In the genomic region with DNA sequence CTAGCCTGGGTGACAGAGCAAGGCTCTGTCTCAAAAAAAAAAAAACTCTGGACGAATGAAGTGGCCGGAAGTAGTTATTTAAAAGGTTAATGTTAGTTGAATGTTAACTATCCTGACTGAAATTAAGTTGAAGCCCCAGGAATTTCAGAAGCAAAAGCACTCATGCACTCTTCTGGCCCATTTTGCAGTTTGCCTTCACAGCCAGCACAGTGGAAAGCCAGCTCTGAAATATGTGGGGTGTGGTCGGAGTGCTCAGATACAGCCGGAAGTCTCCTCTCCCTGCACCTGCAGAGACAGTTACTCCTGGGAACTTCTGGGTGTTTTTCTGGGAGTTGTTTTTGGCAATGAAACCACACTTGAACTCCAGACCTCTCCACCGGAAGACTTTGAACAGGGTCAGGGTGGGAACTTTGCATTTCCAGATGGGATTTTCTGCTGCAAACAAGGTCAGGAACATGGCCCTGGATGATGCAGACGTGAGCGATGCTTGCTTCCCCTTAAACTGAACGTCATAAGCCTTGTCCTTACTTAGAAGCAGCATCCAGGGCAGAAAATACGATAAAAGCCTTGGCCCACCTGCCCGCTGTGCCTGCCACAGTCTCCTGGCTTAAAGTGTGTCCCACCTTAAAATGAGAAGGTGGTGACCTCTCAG, we compare ENCODE assay signal across 23 cellular contexts. TPM values are rescaled to one million over a fixed set of nuclear protein-coding genes. Genes with fewer than 3 reads are reported as not detected.
DNase-seq lines count a peak whose midpoint lies in the region; ATAC-seq and TF ChIP-seq lines count a peak whose summit lies in the region.
"Had no signal": no experiment of that assay in that cellular context is flagged by ENCODE, and none has a peak within 500 bp of the region (broad histone marks: within the 10 kb centered on the region; RNA-seq: fewer than 3 reads in every experiment).

No MANE protein-coding gene starts in this region.

- H3K27ac Mint-ChIP-seq in MCF 10A (ENCODE audit: low read depth, unreplicated experiment) (no peak overlapping the region), chondrocyte (ENCODE audit: unreplicated experiment) (no peak overlapping the region), osteocyte (ENCODE audit: unreplicated experiment) (no peak overlapping the region)
- H3K27ac Mint-ChIP-seq: CD4-positive, alpha-beta T cell; natural killer cell treated with Interleukin-12 subunit alpha and Interleukin-12 subunit beta and Interleukin-15 and Interleukin-18, amount 100 ng/mL, for 72 hours had no signal

- no peak overlapping the region for H3K9ac ChIP-seq in mammary epithelial cell (ENCODE audit: insufficient read depth, low read length)
- H3K9ac ChIP-seq: GM23248 had no signal

- no peak for TF ChIP-seq POLR2A in transverse colon (IDR thresholded peaks at IDR 0.05)

- H3K9me3 Mint-ChIP-seq in MCF 10A (ENCODE audit: unreplicated experiment) (no peaks in the 10 kb centered on the region), chondrocyte (ENCODE audit: low read depth) (no peaks in the 10 kb centered on the region), osteocyte (ENCODE audit: unreplicated experiment) (no peaks in the 10 kb centered on the region)
- H3K9me3 Mint-ChIP-seq: CD4-positive, alpha-beta T cell; natural killer cell treated with Interleukin-12 subunit alpha and Interleukin-12 subunit beta and Interleukin-15 and Interleukin-18, amount 100 ng/mL, for 72 hours had no signal

- no peaks in the 10 kb centered on the region for H3K4me1 ChIP-seq in mammary epithelial cell (ENCODE audit: insufficient read depth, low read length)
- H3K4me1 ChIP-seq in transverse colon: peaks cover 9 to 25% (median 17%) of the 10 kb centered on the region in 4 donors
- H3K4me1 ChIP-seq: sigmoid colon had no signal

- H3K27me3 Mint-ChIP-seq in MCF 10A (ENCODE audit: insufficient read depth, unreplicated experiment) (no peaks in the 10 kb centered on the region), chondrocyte (ENCODE audit: low read depth) (peaks cover 2% of the 10 kb centered on the region), osteocyte (ENCODE audit: unreplicated experiment) (peaks cover 15% of the 10 kb centered on the region)
- H3K27me3 Mint-ChIP-seq: natural killer cell treated with Interleukin-12 subunit alpha and Interleukin-12 subunit beta and Interleukin-15 and Interleukin-18, amount 100 ng/mL, for 72 hours had no signal

- H3K36me3 Mint-ChIP-seq in MCF 10A (ENCODE audit: insufficient read depth, unreplicated experiment) (peaks cover under 1% of the 10 kb centered on the region), chondrocyte (ENCODE audit: low read depth) (no peaks in the 10 kb centered on the region), osteocyte (ENCODE audit: unreplicated experiment) (no peaks in the 10 kb centered on the region)
- H3K36me3 Mint-ChIP-seq: natural killer cell treated with Interleukin-12 subunit alpha and Interleukin-12 subunit beta and Interleukin-15 and Interleukin-18, amount 100 ng/mL, for 72 hours had no signal

- no peaks in the 10 kb centered on the region for H3K27me3 ChIP-seq in mammary epithelial cell (ENCODE audit: insufficient read depth, low read length)
- no peaks in the 10 kb centered on the region for H3K27me3 ChIP-seq in transverse colon
- H3K27me3 ChIP-seq: hepatocyte, MG63, sigmoid colon had no signal

- no peaks in the 10 kb centered on the region for H4K20me1 ChIP-seq in mammary epithelial cell (ENCODE audit: insufficient read depth, low read length)

- H3K27ac ChIP-seq in mammary epithelial cell (ENCODE audit: insufficient read depth, low read depth, low read length) (no peak overlapping the region), transverse colon (peak overlapping the region; percentile 80 to 87 (median 82))
- H3K27ac ChIP-seq: 22Rv1, GM23248, hepatocyte, sigmoid colon, thoracic aorta had no signal

- no peak overlapping the region for H2AFZ ChIP-seq in mammary epithelial cell (ENCODE audit: low read depth, low read length)
- H2AFZ ChIP-seq: GM23248, hepatocyte had no signal

- H3K79me2 ChIP-seq in mammary epithelial cell (ENCODE audit: insufficient read depth, low read length): no peaks in the 10 kb centered on the region
- H3K79me2 ChIP-seq: hepatocyte had no signal

- H3K4me3 ChIP-seq in mammary epithelial cell (replicated peaks in 1 of 3; ENCODE audit: insufficient read depth in 1 of 3, low read depth in 2 of 3, low read length in 3 of 3) (no peak overlapping the region), transverse colon (no peak overlapping the region)
- H3K4me3 ChIP-seq: GM23248, hepatocyte, MG63, sigmoid colon, thoracic aorta had no signal

- dilution Hi-C loops in mammary epithelial cell (cut with HindIII; ENCODE audit: low sequenced_read_pairs): loop anchor here (5.0 kb wide), 2 partner anchors 48 to 107 kb away; partner anchors contain the start of gene PTPRCAP

- H3K36me3 ChIP-seq in mammary epithelial cell (ENCODE audit: insufficient read depth, low read length): no peaks in the 10 kb centered on the region
- no peaks in the 10 kb centered on the region for H3K36me3 ChIP-seq in transverse colon
- H3K36me3 ChIP-seq: MG63, sigmoid colon, thoracic aorta had no signal

- CTCF ChIA-PET in MCF 10A (lab: Yijun Ruan, JAX): interaction anchor here (0.7 kb wide), 1 partner anchor 54 kb away, joined by 4 read pairs; no protein-coding TSS in a partner anchor
- CTCF ChIA-PET in mammary epithelial cell (lab: Charles Lee; ENCODE audit: low non-redundant PET): no interaction called here

- ATAC-seq in esophagus mucosa (peak; percentile 35), GM18511 (IDR thresholded peaks at IDR 0.05; ENCODE audit: unreplicated experiment) (no peak)
- ATAC-seq: natural killer cell treated with Interleukin-12 subunit alpha and Interleukin-12 subunit beta and Interleukin-15 and Interleukin-18, amount 100 ng/mL, for 72 hours had no signal

- BruUV-seq in MCF 10A (replicated peaks; lab: Mats Ljungman, UMichigan) (no TSS peak), mammary epithelial cell (replicated peaks; lab: Mats Ljungman, UMichigan) (no TSS peak)

- POLR2A ChIA-PET in MCF 10A (lab: Yijun Ruan, JAX): interaction anchor here (0.6 to 1.7 kb wide), 4 partner anchors 8 to 310 kb away, joined by 3 to 7 read pairs (median 4); partner anchors contain the start of gene GSTP1

- TF ChIP-seq CTCF in MCF 10A (IDR thresholded peaks at IDR 0.05; ENCODE audit: unreplicated experiment) (no peak), mammary epithelial cell (conservative IDR thresholded peaks at IDR 0.05 in 1 of 2, IDR thresholded peaks at IDR 0.05 in 1 of 2; ENCODE audit: extremely low read depth in 1 of 2, insufficient read depth in 1 of 2, low read depth in 1 of 2, low read length in 2 of 2) (no peak), transverse colon (IDR thresholded peaks at IDR 0.05) (no peak), chondrocyte (IDR thresholded peaks at IDR 0.05) (no peak), osteocyte (IDR thresholded peaks at IDR 0.05) (no peak)

- WGBS in mammary epithelial cell (ENCODE audit: low coverage, missing lambda C conversion rate): 75% methylated on average over 10 of the region's 10 CpGs
- WGBS in transverse colon (ENCODE audit: low coverage in 1 of 2), 2 donors: 40 to 44% methylated on average over 1 to 10 of the region's 10 CpGs

- DNase-seq in MCF 10A (ENCODE audit: unreplicated experiment) (peak; percentile 15), mammary epithelial cell (no peak), medulla oblongata (ENCODE audit: extremely low spot score) (peak; percentile 2), transverse colon (peak; percentile 64), chondrocyte (ENCODE audit: low spot score) (no peak), osteocyte (ENCODE audit: extremely low spot score, unreplicated experiment) (no peak)
- DNase-seq: activated CD4-positive, CD25-positive, alpha-beta regulatory T cell; amniotic stem cell; CD4-positive, alpha-beta T cell; GM23248; MG63; NCI-H2029 treated with DMSO at 0.1 percent for 48 hours; sigmoid colon; stimulated activated CD4-positive, alpha-beta T cell treated with anti-CD3 and anti-CD28 coated beads, Interleukin-4, amount 100 ng/mL, for 4 hours; T-helper 1 cell had no signal

- in situ Hi-C loops in mammary epithelial cell (cut with MboI; ENCODE audit: low sequenced_read_pairs in 2 of 2) (no loop called here), transverse colon (cut with MboI; ENCODE audit: low pct_ligation_motif_present in 1 of 4, low pct_unique_long_range_greater_than_20kb in 1 of 4, low sequenced_read_pairs in 3 of 4) (no loop called here)

- intact Hi-C loops in MCF 10A (cut with micrococcal nuclease) (no loop called here), mammary epithelial cell (cut with micrococcal nuclease) (no loop called here), transverse colon (cut with DNase I; ENCODE audit: low total_unique reads) (no loop called here)

- no peak overlapping the region for H3K4me3 Mint-ChIP-seq in MCF 10A (ENCODE audit: unreplicated experiment)
- H3K4me3 Mint-ChIP-seq in chondrocyte (ENCODE audit: unreplicated experiment): no peak overlapping the region
- H3K4me3 Mint-ChIP-seq in osteocyte (ENCODE audit: unreplicated experiment): no peak overlapping the region
- H3K4me3 Mint-ChIP-seq: CD4-positive, alpha-beta T cell; natural killer cell treated with Interleukin-12 subunit alpha and Interleukin-12 subunit beta and Interleukin-15 and Interleukin-18, amount 100 ng/mL, for 72 hours had no signal

- H3K4me1 Mint-ChIP-seq in MCF 10A (ENCODE audit: insufficient read depth, unreplicated experiment) (no peaks in the 10 kb centered on the region), chondrocyte (ENCODE audit: low read depth) (peaks cover 5% of the 10 kb centered on the region), osteocyte (ENCODE audit: unreplicated experiment) (peaks cover 5% of the 10 kb centered on the region)

- TF ChIP-seq EP300 in transverse colon (IDR thresholded peaks at IDR 0.05; ENCODE audit: low read depth): no peak

- H3K9me3 ChIP-seq in mammary epithelial cell (replicated peaks; ENCODE audit: insufficient read depth, low read length) (no peaks in the 10 kb centered on the region), transverse colon (no peaks in the 10 kb centered on the region)
- H3K9me3 ChIP-seq: MG63, sigmoid colon, thoracic aorta had no signal

- no peak overlapping the region for H3K4me2 ChIP-seq in mammary epithelial cell (ENCODE audit: insufficient read depth, low read depth, low read length)
- H3K4me2 ChIP-seq: hepatocyte had no signal

RNA-seq across cellular contexts. Expression of gene CABP2, which starts 21.5 kb away (rescaled TPM):
- total RNA-seq in MCF 10A (2022): not detected in 2 replicates
- total RNA-seq in mammary epithelial cell: not detected
- polyA plus RNA-seq in mammary epithelial cell: not detected
- not detected for polyA minus RNA-seq in mammary epithelial cell
- not detected for total RNA-seq in esophagus mucosa
- not detected for total RNA-seq in transverse colon
- total RNA-seq in chondrocyte: not detected in 3 replicates
- not detected in 2 replicates for total RNA-seq in osteocyte
- total RNA-seq: CD4-positive, alpha-beta T cell; GM23248; hepatocyte; kidney epithelial cell; natural killer cell treated with Interleukin-12 subunit alpha and Interleukin-12 subunit beta and Interleukin-15 and Interleukin-18, amount 100 ng/mL, for 72 hours; sigmoid colon; thoracic aorta had no signal
- polyA plus RNA-seq: esophagus, GM23248, hepatocyte, sigmoid colon had no signal

RNA-seq across cellular contexts. Expression of gene CDK2AP2, which starts 36.8 kb away (rescaled TPM):
- total RNA-seq in MCF 10A (2022) (93.7 and 136 TPM in 2 replicates), mammary epithelial cell (10 to 100 TPM; 19.2 to 45.9 TPM), esophagus mucosa (34.8 TPM), transverse colon (100 to 1,000 TPM in 1 of 4 donors, 10 to 100 TPM in 3; 49.4 to 140 (median 83.4) TPM), chondrocyte (27.5 to 42.5 TPM (median 36.6 TPM) in 3 replicates), osteocyte (32.2 and 37.4 TPM in 2 replicates)
- 46.2 TPM for polyA plus RNA-seq in mammary epithelial cell
- 40.9 TPM for polyA minus RNA-seq in mammary epithelial cell

RNA-seq across cellular contexts. Expression of gene GSTP1, which starts 38.9 kb away (rescaled TPM):
- 1,641 and 1,733 TPM in 2 replicates for total RNA-seq in MCF 10A (2022)
- 1,000 to 10,000 TPM; 1,123 to 1,562 TPM for total RNA-seq in mammary epithelial cell
- polyA plus RNA-seq in mammary epithelial cell: 1,992 TPM
- 2,016 TPM for polyA minus RNA-seq in mammary epithelial cell
- total RNA-seq in esophagus mucosa: 2,342 TPM
- 100 to 1,000 TPM; 166 to 578 (median 537) TPM for total RNA-seq in transverse colon
- total RNA-seq in chondrocyte: 637 to 652 TPM (median 644 TPM) in 3 replicates
- total RNA-seq in osteocyte: 509 and 544 TPM in 2 replicates

RNA-seq across cellular contexts. Expression of gene PITPNM1, which starts 39.6 kb away (rescaled TPM):
- total RNA-seq in MCF 10A (2022): 38.7 and 51.0 TPM in 2 replicates
- 10 to 100 TPM; 28.8 to 79.6 TPM for total RNA-seq in mammary epithelial cell
- polyA plus RNA-seq in mammary epithelial cell: 20.1 TPM
- 20.6 TPM for polyA minus RNA-seq in mammary epithelial cell
- total RNA-seq in esophagus mucosa: 36.5 TPM
- total RNA-seq in transverse colon: 100 to 1,000 TPM in 1 of 4 donors, 10 to 100 TPM in 3; 23.5 to 451 (median 60.8) TPM
- total RNA-seq in chondrocyte: 39.8 to 44.7 TPM (median 40.5 TPM) in 3 replicates
- 46.7 and 46.9 TPM in 2 replicates for total RNA-seq in osteocyte

Comparison
In these comparisons a context has a peak if more than half of its experiments do, and no peak if none do; other contexts are left out.
1. DNase-seq: peak in MCF 10A (single experiment), medulla oblongata (single experiment) and transverse colon (single experiment); none in mammary epithelial cell (single experiment), chondrocyte (single experiment) and osteocyte (single experiment).